Comparison of ENCODE assay signal across 8 cellular contexts in the genomic region with DNA sequence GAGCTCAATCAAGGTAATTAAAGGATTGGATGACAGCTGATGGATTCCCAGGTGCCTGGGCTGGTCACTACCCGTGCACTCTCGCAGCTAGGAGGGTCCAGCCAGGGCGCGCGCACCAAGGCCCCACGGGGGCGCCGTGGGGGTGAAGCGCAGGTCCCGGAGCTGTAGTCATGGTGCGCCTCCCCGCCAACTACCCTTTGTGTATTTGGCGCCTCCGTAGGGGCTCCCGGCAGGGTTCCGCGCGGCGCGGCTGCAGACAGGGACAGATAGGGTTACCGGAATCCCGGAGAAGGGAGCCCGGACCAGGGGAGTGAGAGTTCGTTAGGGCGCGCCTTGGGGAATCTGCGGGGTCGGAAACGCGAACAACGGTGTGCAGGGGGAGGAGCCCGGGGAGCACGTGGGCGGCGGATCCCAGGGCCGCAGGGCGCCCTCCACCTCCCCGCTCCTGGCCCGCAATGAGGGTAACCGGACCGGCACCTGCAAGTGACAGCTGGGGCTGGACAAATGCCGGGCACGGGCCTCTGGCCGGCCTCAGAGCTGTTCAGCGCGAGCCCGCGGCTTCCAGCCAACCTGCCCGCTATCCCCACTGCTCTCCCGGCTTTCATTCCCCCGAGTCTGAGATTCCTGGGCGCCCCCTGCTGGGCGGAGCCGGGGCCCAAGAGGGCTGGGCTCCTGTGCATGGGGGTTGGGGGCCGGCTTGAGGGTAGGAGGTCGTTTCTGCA. TPM values are rescaled to one million over a fixed set of nuclear protein-coding genes. Genes with fewer than 3 reads are reported as not detected.
A peak's percentile ranks its signal among the peaks of the same experiment; 100 is the strongest.
DNase-seq lines count a peak whose midpoint lies in the region; ATAC-seq and TF ChIP-seq lines count a peak whose summit lies in the region.

No MANE protein-coding gene starts in this region.

- peak; percentile 89 for ATAC-seq in left lung
- ATAC-seq in HG03521 (IDR thresholded peaks at IDR 0.05; ENCODE audit: unreplicated experiment): no peak

- DNase-seq in COR-L47 (lab: John Stamatoyannopoulos, UW): peak; percentile 63
- peak; percentile 96 for DNase-seq in H7
- DNase-seq in NCI-H2227 treated with DMSO at 0.1 percent for 48 hours (lab: John Stamatoyannopoulos, UW): peak; percentile 43
- DNase-seq in activated CD4-positive, alpha-beta T cell treated with anti-CD3 and anti-CD28 coated beads for 48 hours: peak; percentile 80
- peak; percentile 53 for DNase-seq in dedifferentiated amniotic fluid mesenchymal stem cell (ENCODE audit: extremely low spot score)
- DNase-seq in left lung: peak; percentile 80 to 96
- peak; percentile 77 to 80 for DNase-seq in stimulated activated CD4-positive, alpha-beta T cell treated with anti-CD3 and anti-CD28 coated beads, Interleukin-2, amount 100 ng/mL, for 48 hours

- no peaks in the 10 kb centered on the region for H3K36me3 ChIP-seq in H7 (replicated peaks; ENCODE audit: control insufficient read depth, insufficient read depth, low read length)
- peaks cover 0 to 5% of the 10 kb centered on the region in 2 donors for H3K36me3 ChIP-seq in left lung

- H3K27ac ChIP-seq in left lung: peak overlapping the region in 1 of 2 donors; percentile 85

- intact Hi-C loops in left lung (cut with DNase I): no loop called here

- peak overlapping the region; percentile 64 for H3K4me3 ChIP-seq in H7 (ENCODE audit: insufficient read depth, low read depth, low read length)
- peak overlapping the region; percentile 57 to 59 for H3K4me3 ChIP-seq in left lung

- peak; percentile 84 to 93 for TF ChIP-seq CTCF in left lung (IDR thresholded peaks at IDR 0.05)

- H3K27me3 ChIP-seq in H7 (ENCODE audit: control insufficient read depth, insufficient read depth, low read length) (no peaks in the 10 kb centered on the region), left lung (no peaks in the 10 kb centered on the region)

- no peaks in the 10 kb centered on the region for H3K9me3 ChIP-seq in left lung

- H3K4me1 ChIP-seq in left lung: peaks cover 0 to 51% of the 10 kb centered on the region in 2 donors

RNA-seq across cellular contexts. Expression of a gene that starts 3.4 kb away (rescaled TPM):
- 0.07 TPM in 2 replicates for total RNA-seq in H7 (2014; rRNA removed; shearing (Covaris generic))
- 10 to 100 TPM; 10.7 to 26.8 TPM for total RNA-seq in left lung

RNA-seq across cellular contexts. Expression of a gene that starts 8.1 kb away (rescaled TPM):
- total RNA-seq in H7 (2014; rRNA removed; shearing (Covaris generic)): 7.6 and 13.1 TPM in 2 replicates
- total RNA-seq in left lung: 10 to 100 TPM; 15.4 to 19.2 TPM

Comparison
In these comparisons a context has a peak if more than half of its experiments do, and no peak if none do; other contexts are left out.
1. DNase-seq: peak in every context shown above with its lines; median percentile 96 in H7; 88 in left lung; 80 in activated CD4-positive, alpha-beta T cell treated with anti-CD3 and anti-CD28 coated beads for 48 hours; 78 in stimulated activated CD4-positive, alpha-beta T cell treated with anti-CD3 and anti-CD28 coated beads, Interleukin-2, amount 100 ng/mL, for 48 hours; 63 in COR-L47; 53 in dedifferentiated amniotic fluid mesenchymal stem cell; 43 in NCI-H2227 treated with DMSO at 0.1 percent for 48 hours.
2. RNA of a gene that starts 3.4 kb away (total RNA-seq): 10.7 to 26.8 TPM in left lung; 0.07 TPM in H7; every median in the first group is over 10 times any median in the second.